In the genomic region with DNA sequence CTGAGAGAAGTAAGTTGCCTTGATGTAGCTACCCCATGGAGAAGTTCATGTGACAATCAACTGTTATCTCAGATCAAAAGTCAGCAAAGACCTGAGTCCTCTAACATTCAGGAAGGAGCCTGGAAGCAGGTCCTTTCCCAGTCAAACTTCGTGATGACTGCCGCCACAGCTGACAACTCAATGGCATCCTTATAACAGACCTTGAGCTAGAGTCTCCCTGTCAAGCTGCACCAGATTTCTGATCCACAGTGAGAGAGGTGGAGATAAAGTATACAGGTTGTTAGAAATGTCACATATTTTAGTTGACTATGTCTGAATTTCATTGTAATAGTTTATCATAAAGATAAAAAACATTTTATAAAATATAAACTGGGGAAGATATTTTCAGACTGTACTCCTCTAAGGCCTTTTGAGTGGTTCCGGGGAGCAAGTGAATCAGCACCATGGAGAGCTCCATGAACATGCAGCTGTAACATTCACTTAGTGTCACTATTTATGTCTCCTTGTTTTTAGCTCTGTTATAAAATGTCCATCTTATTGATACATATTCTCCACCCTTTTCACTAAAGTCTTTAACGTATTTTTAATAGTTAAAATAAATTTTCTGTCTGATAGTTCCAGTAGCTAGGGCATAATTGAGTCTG, we compare ENCODE assay signal across 1 cellular context.
TF ChIP-seq lines count a peak whose summit lies in the region.

No MANE protein-coding gene starts in this region.

TF ChIP-seq in K562, 482 proteins besides CTCF, POLR2A, EP300 and RAD21 (continued from another document):
- TF ChIP-seq, protein P1, sequence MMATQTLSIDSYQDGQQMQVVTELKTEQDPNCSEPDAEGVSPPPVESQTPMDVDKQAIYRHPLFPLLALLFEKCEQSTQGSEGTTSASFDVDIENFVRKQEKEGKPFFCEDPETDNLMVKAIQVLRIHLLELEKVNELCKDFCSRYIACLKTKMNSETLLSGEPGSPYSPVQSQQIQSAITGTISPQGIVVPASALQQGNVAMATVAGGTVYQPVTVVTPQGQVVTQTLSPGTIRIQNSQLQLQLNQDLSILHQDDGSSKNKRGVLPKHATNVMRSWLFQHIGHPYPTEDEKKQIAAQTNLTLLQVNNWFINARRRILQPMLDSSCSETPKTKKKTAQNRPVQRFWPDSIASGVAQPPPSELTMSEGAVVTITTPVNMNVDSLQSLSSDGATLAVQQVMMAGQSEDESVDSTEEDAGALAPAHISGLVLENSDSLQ (IDR thresholded peaks at IDR 0.05), result no peak
